27 cellular contexts compared by ENCODE assay signal in genomic region chr4:53227451-53227850, GRCh38.
"Had no signal": no experiment of that assay in that cellular context is flagged by ENCODE, and none has a peak within 500 bp of the region (broad histone marks: within the 10 kb centered on the region; RNA-seq: fewer than 3 reads in every experiment).

No MANE protein-coding gene starts in this region.

- H3K36me3 ChIP-seq: esophagus squamous epithelium, gastroesophageal sphincter, heart left ventricle, left lung, lower lobe of right lung had no signal

- DNase-seq: dermis blood vessel endothelial cell; dorsolateral prefrontal cortex; effector CD4-positive, alpha-beta T cell; effector memory CD4-positive, alpha-beta T cell; esophagus squamous epithelium; foreskin fibroblast; heart left ventricle; hypothalamus; immature natural killer cell; islet precursor cell; kidney; kidney glomerular epithelial cell; left lung; left ventricle myocardium superior; lower lobe of right lung; mesenchymal stem cell; mucosa of descending colon; naive B cell; naive thymus-derived CD8-positive, alpha-beta T cell had no signal

- H2AFZ ChIP-seq: hepatocyte had no signal

- H3K79me2 ChIP-seq: hepatocyte had no signal

- H3K9me3 ChIP-seq: esophagus squamous epithelium, gastroesophageal sphincter, heart left ventricle, left lung, lower lobe of right lung, mucosa of descending colon had no signal

- H3K27me3 ChIP-seq: dorsolateral prefrontal cortex, esophagus squamous epithelium, gastroesophageal sphincter, heart left ventricle, hepatocyte, left lung had no signal

- H3K4me3 ChIP-seq: coronary artery, dorsolateral prefrontal cortex, esophagus squamous epithelium, gastroesophageal sphincter, heart left ventricle, hepatocyte, left lung, lower lobe of right lung, mucosa of descending colon had no signal

- H3K4me2 ChIP-seq: hepatocyte had no signal

- H3K27ac ChIP-seq: coronary artery, dorsolateral prefrontal cortex, epithelial cell of prostate, esophagus squamous epithelium, gastroesophageal sphincter, heart left ventricle, hepatocyte, left lung, lower lobe of right lung had no signal

- H3K4me1 ChIP-seq: esophagus squamous epithelium, gastroesophageal sphincter, heart left ventricle, left lung, lower lobe of right lung had no signal

- ATAC-seq: esophagus mucosa; gastroesophageal sphincter; heart left ventricle; left lung; left ventricle myocardium superior; lower lobe of right lung; mucosa of descending colon; naive thymus-derived CD8-positive, alpha-beta T cell had no signal

- FAIRE-seq: colon, endothelial cell of umbilical vein, frontal cortex, kidney had no signal
